11 cellular contexts compared by ENCODE assay signal in the genomic region with DNA sequence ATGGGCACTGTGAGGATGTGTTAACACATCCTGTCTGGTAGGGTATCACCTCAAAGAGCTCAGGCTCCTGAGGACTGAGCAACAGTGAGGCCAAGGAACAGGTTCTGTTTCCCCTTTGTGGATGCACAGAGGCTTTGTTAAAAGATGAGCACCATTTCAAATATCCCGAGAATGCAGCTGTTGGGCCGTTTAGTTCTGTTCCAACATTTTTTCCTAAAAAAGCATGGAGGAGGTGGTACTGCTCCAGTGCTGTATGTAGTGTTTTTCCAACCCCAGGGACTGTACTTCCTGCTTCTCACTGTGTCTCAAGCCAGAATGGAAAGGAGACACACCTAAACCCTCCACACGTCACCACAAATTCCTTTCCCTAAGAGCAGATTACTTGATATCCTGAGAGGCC. TPM values are rescaled to one million over a fixed set of nuclear protein-coding genes. Genes with fewer than 3 reads are reported as not detected.
DNase-seq lines count a peak whose midpoint lies in the region; ATAC-seq and TF ChIP-seq lines count a peak whose summit lies in the region.
"Had no signal": no experiment of that assay in that cellular context is flagged by ENCODE, and none has a peak within 500 bp of the region (broad histone marks: within the 10 kb centered on the region; RNA-seq: fewer than 3 reads in every experiment).

No MANE protein-coding gene starts in this region.

- 36 to 41% methylated on average over 3 of the region's 3 CpGs for WGBS in upper lobe of left lung, 2 donors

- ATAC-seq in left colon (peak; percentile 33), upper lobe of left lung (ENCODE audit: low FRiP score in 2 of 2) (peak; percentile 76 to 85)
- ATAC-seq: activated CD4-positive, alpha-beta T cell treated with anti-CD3 and anti-CD28 coated beads for 36 hours had no signal

- intact Hi-C loops in left colon (cut with DNase I, micrococcal nuclease): no loop called here

- H3K9me3 ChIP-seq in upper lobe of left lung: peaks cover 0 to 4% (median 0%) of the 10 kb centered on the region in 4 donors

- peak overlapping the region; percentile 60 to 82 (median 75) for H3K27ac ChIP-seq in upper lobe of left lung
- H3K27ac ChIP-seq: cardiac muscle cell had no signal

- H3K36me3 ChIP-seq in upper lobe of left lung: no peaks in the 10 kb centered on the region
- H3K36me3 ChIP-seq: cardiac muscle cell had no signal

- H3K27me3 ChIP-seq in upper lobe of left lung: no peaks in the 10 kb centered on the region
- H3K27me3 ChIP-seq: cardiac muscle cell had no signal

- peak; percentile 83 for DNase-seq in HS-5 (ENCODE audit: low read depth)
- DNase-seq in cardiac fibroblast (ENCODE audit: low read depth in 2 of 2): peak; percentile 95 to 97
- DNase-seq in left colon: no peak
- peak in 1 of 2 donors; percentile 54 for DNase-seq in upper lobe of left lung
- DNase-seq in retina: no peak
- DNase-seq in globus pallidus (ENCODE audit: low spot score): no peak
- DNase-seq in NCI-H446 (lab: John Stamatoyannopoulos, UW): no peak
- DNase-seq in HuH-7 (ENCODE audit: low spot score): no peak
- DNase-seq: activated CD4-positive, alpha-beta T cell treated with anti-CD3 and anti-CD28 coated beads for 36 hours; NCI-H446 treated with DMSO at 0.1 percent for 48 hours had no signal

- TF ChIP-seq POLR2A in upper lobe of left lung (IDR thresholded peaks at IDR 0.05): no peak

- H3K4me1 ChIP-seq in upper lobe of left lung: peaks cover 24 to 32% (median 29%) of the 10 kb centered on the region in 4 donors

- TF ChIP-seq EP300 in upper lobe of left lung (IDR thresholded peaks at IDR 0.05): no peak

- TF ChIP-seq CTCF in cardiac fibroblast (IDR thresholded peaks at IDR 0.05; ENCODE audit: low read depth, low read length): no peak
- no peak for TF ChIP-seq CTCF in upper lobe of left lung (IDR thresholded peaks at IDR 0.05)

- H3K4me3 ChIP-seq in cardiac fibroblast (replicated peaks in 1 of 2; ENCODE audit: low read depth in 2 of 2, low read length in 2 of 2) (no peak overlapping the region), upper lobe of left lung (no peak overlapping the region)
- H3K4me3 ChIP-seq: cardiac muscle cell had no signal

RNA-seq across cellular contexts. Expression of a gene that starts 53.8 kb away (rescaled TPM):
- total RNA-seq in left colon (100 to 1,000 TPM; 108 to 115 TPM), upper lobe of left lung (10 to 100 TPM; 14.5 to 31.0 (median 20.4) TPM)

Comparison
In these comparisons a context has a peak if more than half of its experiments do, and no peak if none do; other contexts are left out.
1. DNase-seq: peak in HS-5 (single experiment) and cardiac fibroblast (2 of 2); none in left colon (0 of 2), retina (single experiment), globus pallidus (single experiment), NCI-H446 (0 of 2) and HuH-7 (single experiment).